20 cellular contexts compared by ENCODE assay signal in the genomic region with DNA sequence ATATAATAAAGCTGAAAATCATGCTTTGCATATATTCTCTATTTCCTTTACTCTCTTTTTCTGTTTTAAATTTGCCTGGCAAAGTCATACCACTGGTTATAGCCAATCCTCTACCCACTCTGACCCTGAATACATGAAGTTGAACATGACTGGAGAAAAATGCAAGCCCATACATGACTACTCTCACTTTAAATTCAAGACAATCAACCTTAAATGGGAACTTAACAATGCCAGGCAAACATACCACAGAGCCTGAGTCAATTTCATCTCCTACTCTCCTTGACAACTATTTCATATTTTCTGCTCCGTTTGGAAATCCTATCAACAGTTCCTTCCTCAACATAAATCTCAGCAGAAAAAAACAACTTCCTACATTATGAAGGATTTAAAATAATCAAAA. TPM values are rescaled to one million over a fixed set of nuclear protein-coding genes. Genes with fewer than 3 reads are reported as not detected.
"Had no signal": no experiment of that assay in that cellular context is flagged by ENCODE, and none has a peak within 500 bp of the region (broad histone marks: within the 10 kb centered on the region; RNA-seq: fewer than 3 reads in every experiment).

No MANE protein-coding gene starts in this region.

- H3K4me1 ChIP-seq: heart left ventricle, pancreas, thyroid gland, uterus had no signal

- H3K4me2 ChIP-seq: smooth muscle cell had no signal

- H3K36me3 Mint-ChIP-seq: mesothelial cell of epicardium, type B pancreatic cell had no signal

- H3K4me3 ChIP-seq: heart left ventricle, pancreas, smooth muscle cell, thyroid gland, uterus had no signal

- ATAC-seq: effector memory CD8-positive, alpha-beta T cell; heart left ventricle; left lobe of liver; pancreas; right cardiac atrium had no signal

- H3K4me3 Mint-ChIP-seq: dendritic cell treated with granulocyte-macrophage colony-stimulating factor and Interleukin-4, amounts not matched to agents 40 ng/mL and 50 ng/mL, for 4 days; effector memory CD8-positive, alpha-beta T cell; mesothelial cell of epicardium; nephron; type B pancreatic cell had no signal

- H3K36me3 ChIP-seq: heart left ventricle, pancreas, thyroid gland, uterus had no signal

- H3K27me3 Mint-ChIP-seq: dendritic cell treated with granulocyte-macrophage colony-stimulating factor and Interleukin-4, amounts not matched to agents 40 ng/mL and 50 ng/mL, for 4 days; effector memory CD8-positive, alpha-beta T cell; progenitor cell of endocrine pancreas had no signal

- H3K27ac ChIP-seq: heart left ventricle, pancreas, thyroid gland, uterus had no signal

- DNase-seq: effector memory CD8-positive, alpha-beta T cell; erythroblast; heart left ventricle; hippocampal formation; kidney glomerular epithelial cell; occipital lobe; pancreas; right cardiac atrium; stimulated activated CD4-positive, alpha-beta T cell treated with anti-CD3 and anti-CD28 coated beads, Interleukin-2, amount 100 ng/mL, for 48 hours; stimulated activated naive CD4-positive, alpha-beta T cell treated with Interleukin-2 at 50 U/mL for 16 hours; thyroid gland; uterus had no signal

- H3K27ac Mint-ChIP-seq: dendritic cell treated with granulocyte-macrophage colony-stimulating factor and Interleukin-4, amounts not matched to agents 40 ng/mL and 50 ng/mL, for 4 days; effector memory CD8-positive, alpha-beta T cell; mesothelial cell of epicardium; nephron; progenitor cell of endocrine pancreas; type B pancreatic cell had no signal

- H3K9me3 ChIP-seq: heart left ventricle, pancreas, thyroid gland, uterus had no signal

- H3K4me1 Mint-ChIP-seq: mesothelial cell of epicardium, nephron had no signal

- H3K27me3 ChIP-seq: heart left ventricle, pancreas, thyroid gland, uterus had no signal

- H3K9me3 Mint-ChIP-seq: dendritic cell treated with granulocyte-macrophage colony-stimulating factor and Interleukin-4, amounts not matched to agents 40 ng/mL and 50 ng/mL, for 4 days; effector memory CD8-positive, alpha-beta T cell; mesothelial cell of epicardium; nephron; type B pancreatic cell had no signal

RNA-seq across cellular contexts. Expression of a gene that starts 22.6 kb away (rescaled TPM):
- total RNA-seq: glomerular endothelial cell had no signal

RNA-seq across cellular contexts. Expression of a gene that starts 44.9 kb away (rescaled TPM):
- total RNA-seq: glomerular endothelial cell had no signal
